In the genomic region with DNA sequence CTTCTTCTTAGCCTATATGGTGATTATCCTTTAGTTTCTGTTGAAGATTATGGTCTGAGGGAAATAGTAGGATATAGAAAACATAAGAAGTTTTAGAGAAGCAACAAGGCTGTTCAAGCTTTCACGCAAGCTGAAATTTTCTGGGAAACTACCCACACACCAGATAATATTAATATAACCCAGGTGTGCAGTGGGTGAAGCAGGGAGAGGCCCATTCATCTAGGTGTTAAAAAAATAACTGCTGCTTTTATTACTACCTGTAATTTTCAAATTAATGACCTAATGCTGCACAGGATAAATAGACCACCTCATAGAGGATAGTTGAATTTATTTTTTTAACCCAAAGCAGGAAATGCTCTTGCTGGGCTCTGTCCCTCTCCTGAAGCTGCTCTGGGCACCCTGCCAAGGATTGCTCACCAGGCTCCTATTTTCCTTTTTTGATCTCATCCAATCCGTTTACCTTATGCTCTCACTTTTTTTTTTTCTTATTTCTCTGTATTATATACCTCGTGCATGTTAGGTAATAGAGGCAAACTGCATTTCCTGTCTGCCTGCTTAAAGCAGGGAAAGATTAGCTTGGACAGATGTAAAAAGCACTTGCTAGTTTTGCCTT, we compare ENCODE assay signal across 8 cellular contexts.
DNase-seq lines count a peak whose midpoint lies in the region; ATAC-seq and TF ChIP-seq lines count a peak whose summit lies in the region.

No MANE protein-coding gene starts in this region.

- intact Hi-C loops in HCT116 (cut with micrococcal nuclease): no loop called here

- POLR2A ChIA-PET in HCT116 (lab: Charles Lee): no interaction called here

- no peaks in the 10 kb centered on the region for H3K79me2 ChIP-seq in HCT116 (ENCODE audit: insufficient read depth, low read length)

- 23 to 32% methylated on average over 3 of the region's 3 CpGs for WGBS in lung, 2 donors

- H3K9me2 ChIP-seq in HCT116 (ENCODE audit: insufficient read depth): no peaks in the 10 kb centered on the region; the same call in 1 of the 2 replicates

- no peak overlapping the region for H3K4me3 ChIP-seq in HCT116 (replicated peaks in 1 of 2; ENCODE audit: low read depth in 1 of 2, low read length in 2 of 2)
- H3K4me3 ChIP-seq in lung: no peak overlapping the region

- no peak overlapping the region for H3K9ac ChIP-seq in HCT116 (ENCODE audit: low read length)

- H3K4me2 ChIP-seq in HCT116 (ENCODE audit: low read length): peak overlapping the region; percentile 35

- H3K4me1 ChIP-seq in HCT116 (ENCODE audit: control insufficient read depth in 1 of 2, insufficient read depth in 2 of 2, low read length in 2 of 2) (peaks cover 22 to 27% of the 10 kb centered on the region in 2 experiments), lung (ENCODE audit: control insufficient read depth in 2 of 2, insufficient read depth in 2 of 2, low read length in 2 of 2) (peaks cover 8 to 21% of the 10 kb centered on the region in 2 donors)

- BruUV-seq in HCT116 (replicated peaks; lab: Mats Ljungman, UMichigan): no TSS peak

- no peaks in the 10 kb centered on the region for H3K27me3 ChIP-seq in HCT116 (ENCODE audit: insufficient read depth, low read length)
- no peaks in the 10 kb centered on the region for H3K27me3 ChIP-seq in lung (ENCODE audit: control insufficient read depth, insufficient read depth)

- H3K36me3 ChIP-seq in HCT116 (ENCODE audit: control insufficient read depth in 1 of 2, insufficient read depth in 2 of 2, low read length in 2 of 2): no peaks in the 10 kb centered on the region
- no peaks in the 10 kb centered on the region for H3K36me3 ChIP-seq in lung (ENCODE audit: control insufficient read depth in 2 of 2, insufficient read depth in 2 of 2, low read length in 2 of 2)

- no peak for TF ChIP-seq POLR2A in HCT116 (IDR thresholded peaks at IDR 0.05; ENCODE audit: borderline replicate concordance, extremely low read depth, insufficient read depth, insufficient read length)

- peak; percentile 39 for DNase-seq in HCT116 (ENCODE audit: low read depth, low spot score)
- DNase-seq in NCI-H446 treated with DMSO at 0.1 percent for 48 hours (lab: John Stamatoyannopoulos, UW): peak; percentile 22
- DNase-seq in brain pericyte (ENCODE audit: low read depth, low spot score): peak; percentile 76
- DNase-seq in lung (ENCODE audit: low spot score): peak; percentile 57
- DNase-seq in T-helper 9 cell: no peak

- H3K27ac ChIP-seq in HCT116 (ENCODE audit: low read depth, low read length) (no peak overlapping the region), lung (ENCODE audit: low read depth in 1 of 2, low read length in 1 of 2) (peak overlapping the region in 1 of 2 donors; percentile 41)

- ATAC-seq in HCT116 (peak; percentile 61), lung (ENCODE audit: insufficient read depth, low FRiP score) (no peak), GM21723 (IDR thresholded peaks at IDR 0.05; ENCODE audit: unreplicated experiment) (no peak), GM21529 (IDR thresholded peaks at IDR 0.05; ENCODE audit: unreplicated experiment) (no peak), HG03432 (IDR thresholded peaks at IDR 0.05; ENCODE audit: unreplicated experiment) (no peak)

- RAD21 ChIA-PET in HCT116 (lab: Charles Lee; ENCODE audit: low non-redundant PET in 1 of 2, low total read pairs in 2 of 2, uncharacterized antibody in 2 of 2, unreplicated experiment in 2 of 2): no interaction called here

- TF ChIP-seq CTCF in HCT116 (IDR thresholded peaks at IDR 0.05 in 2 of 3, conservative IDR thresholded peaks at IDR 0.05 in 1 of 3; ENCODE audit: borderline replicate concordance in 1 of 3, insufficient read depth in 1 of 3, low read depth in 2 of 3, low read length in 2 of 3): no peak
- TF ChIP-seq CTCF in lung (IDR thresholded peaks at IDR 0.05; ENCODE audit: control extremely low read depth, extremely low read depth): no peak

- CTCF ChIA-PET in HCT116 (lab: Charles Lee): no interaction called here

- H2AFZ ChIP-seq in HCT116 (ENCODE audit: low read depth, low read length, poor library complexity, severe bottlenecking): no peak overlapping the region

- no peaks in the 10 kb centered on the region; a peak in 1 of 4 replicates for H3K9me3 ChIP-seq in HCT116 (ENCODE audit: control insufficient read depth in 1 of 2, insufficient read depth in 1 of 2, low read depth in 1 of 2, low read length in 2 of 2)
- H3K9me3 ChIP-seq in lung (ENCODE audit: control insufficient read depth in 2 of 2, insufficient read depth in 1 of 2, low read length in 1 of 2): no peaks in the 10 kb centered on the region

- H4K20me1 ChIP-seq in HCT116 (ENCODE audit: insufficient read depth): no peaks in the 10 kb centered on the region

- TF ChIP-seq RAD21 in HCT116 (IDR thresholded peaks at IDR 0.05; ENCODE audit: low read depth): no peak

TF ChIP-seq in HCT116, 20 proteins besides CTCF, POLR2A, EP300 and RAD21:
- TF ChIP-seq CBX3 (IDR thresholded peaks at IDR 0.05; ENCODE audit: low read depth) (no peak), ZNF274 (IDR thresholded peaks at IDR 0.05; ENCODE audit: low read depth, low read length) (no peak), EGR1 (IDR thresholded peaks at IDR 0.05; ENCODE audit: low read depth) (no peak)
